In genomic region chr12:51974646-51975045, GRCh38 we compare ENCODE assay signal across 19 cellular contexts. TPM values are rescaled to one million over a fixed set of nuclear protein-coding genes. Genes with fewer than 3 reads are reported as not detected.
DNase-seq lines count a peak whose midpoint lies in the region; ATAC-seq and TF ChIP-seq lines count a peak whose summit lies in the region.
"Had no signal": no experiment of that assay in that cellular context is flagged by ENCODE, and none has a peak within 500 bp of the region (broad histone marks: within the 10 kb centered on the region; RNA-seq: fewer than 3 reads in every experiment).

No MANE protein-coding gene starts in this region.

- POLR2A ChIA-PET in CD8-positive, alpha-beta T cell (lab: Charles Lee), result interaction anchor here (1.0 kb wide), 2 partner anchors 9 to 151 kb away, joined by 3 read pairs; no protein-coding TSS in a partner anchor
- POLR2A ChIA-PET in activated CD4-positive, alpha-beta memory T cell treated with anti-CD3 and anti-CD28 coated beads for 36 hours (lab: Charles Lee), result no interaction called here

- H3K36me3 ChIP-seq in ACC112 (ENCODE audit: insufficient read depth, low read length), result peaks cover 12% of the 10 kb centered on the region; the same call in 1 of the 2 replicates
- H3K36me3 ChIP-seq in CD8-positive, alpha-beta T cell (ENCODE audit: insufficient read depth, low read length), result no peaks in the 10 kb centered on the region

- no peaks in the 10 kb centered on the region for H3K27me3 ChIP-seq in ACC112 (ENCODE audit: insufficient read depth, low read length)
- H3K27me3 ChIP-seq in CD8-positive, alpha-beta T cell (ENCODE audit: insufficient read depth, low read length), result no peaks in the 10 kb centered on the region
- H3K27me3 ChIP-seq: BE2C, colonic mucosa, esophagus muscularis mucosa, heart left ventricle, SJSA1, spleen had no signal

- H3K27ac ChIP-seq in ACC112 (ENCODE audit: low read depth, low read length), result peak overlapping the region; percentile 91
- no peak overlapping the region for H3K27ac ChIP-seq in CD8-positive, alpha-beta T cell (ENCODE audit: low read depth, low read length)
- H3K27ac ChIP-seq: colonic mucosa, SJSA1 had no signal

- H3K4me1 ChIP-seq in ACC112 (ENCODE audit: control insufficient read depth, insufficient read depth, low read length, unreplicated experiment), result peaks cover 81% of the 10 kb centered on the region
- H3K4me1 ChIP-seq in CD8-positive, alpha-beta T cell (ENCODE audit: insufficient read depth, low read length), result peaks cover 61% of the 10 kb centered on the region

- peaks cover 70% of the 10 kb centered on the region for H3K4me1 Mint-ChIP-seq in CD8-positive, alpha-beta T cell (ENCODE audit: low read depth)
- peaks cover 74% of the 10 kb centered on the region for H3K4me1 Mint-ChIP-seq in activated CD4-positive, alpha-beta memory T cell treated with anti-CD3 and anti-CD28 coated beads for 36 hours (ENCODE audit: low read depth)
- peaks cover 29% of the 10 kb centered on the region for H3K4me1 Mint-ChIP-seq in glutamatergic neuron (ENCODE audit: low read depth, unreplicated experiment)

- H3K36me3 Mint-ChIP-seq in CD8-positive, alpha-beta T cell, result peaks cover 28% of the 10 kb centered on the region
- H3K36me3 Mint-ChIP-seq in activated CD4-positive, alpha-beta memory T cell treated with anti-CD3 and anti-CD28 coated beads for 36 hours, result peaks cover 23% of the 10 kb centered on the region
- H3K36me3 Mint-ChIP-seq in glutamatergic neuron (ENCODE audit: unreplicated experiment), result peaks cover 5% of the 10 kb centered on the region

- H3K27me3 Mint-ChIP-seq in CD8-positive, alpha-beta T cell (ENCODE audit: low read depth), result no peaks in the 10 kb centered on the region
- H3K27me3 Mint-ChIP-seq in activated CD4-positive, alpha-beta memory T cell treated with anti-CD3 and anti-CD28 coated beads for 36 hours, result peaks cover 6% of the 10 kb centered on the region
- peaks cover 5% of the 10 kb centered on the region for H3K27me3 Mint-ChIP-seq in glutamatergic neuron (ENCODE audit: unreplicated experiment)

- peak overlapping the region; percentile 32 for H3K4me3 Mint-ChIP-seq in CD8-positive, alpha-beta T cell
- H3K4me3 Mint-ChIP-seq in activated CD4-positive, alpha-beta memory T cell treated with anti-CD3 and anti-CD28 coated beads for 36 hours, result no peak overlapping the region
- peak overlapping the region; percentile 63 for H3K4me3 Mint-ChIP-seq in glutamatergic neuron (ENCODE audit: unreplicated experiment)
- H3K4me3 Mint-ChIP-seq: H9 had no signal

- peaks cover 52% of the 10 kb centered on the region for H3K79me2 ChIP-seq in ACC112 (ENCODE audit: control insufficient read depth, insufficient read depth, low read length, unreplicated experiment)

- no peaks in the 10 kb centered on the region for H3K9me3 ChIP-seq in CD8-positive, alpha-beta T cell (ENCODE audit: low read length)
- H3K9me3 ChIP-seq: BE2C, colonic mucosa, esophagus muscularis mucosa, heart left ventricle, SJSA1, spleen had no signal

- H2AFZ ChIP-seq in ACC112 (ENCODE audit: low read length, unreplicated experiment), result no peak overlapping the region

- no peak for ATAC-seq in CD8-positive, alpha-beta T cell
- ATAC-seq in HG02763 (IDR thresholded peaks at IDR 0.05; ENCODE audit: unreplicated experiment) (no peak), GM19023 (IDR thresholded peaks at IDR 0.05; ENCODE audit: unreplicated experiment) (no peak)
- ATAC-seq: heart left ventricle had no signal

- H3K4me3 ChIP-seq in ACC112 (ENCODE audit: low read depth, low read length), result peak overlapping the region; percentile 35; the same call in 1 of the 2 replicates
- no peak overlapping the region for H3K4me3 ChIP-seq in CD8-positive, alpha-beta T cell (ENCODE audit: low read depth, low read length)
- H3K4me3 ChIP-seq: colonic mucosa, esophagus muscularis mucosa, heart left ventricle, SJSA1, spleen had no signal

- TF ChIP-seq CTCF in CD8-positive, alpha-beta T cell (IDR thresholded peaks at IDR 0.05), result no peak
- TF ChIP-seq CTCF in glutamatergic neuron (IDR thresholded peaks at IDR 0.05; ENCODE audit: partially characterized antibody, unreplicated experiment), result no peak

- intact Hi-C loops in CD8-positive, alpha-beta T cell (cut with DNase I, micrococcal nuclease), result no loop called here
- intact Hi-C loops in activated CD4-positive, alpha-beta memory T cell treated with anti-CD3 and anti-CD28 coated beads for 36 hours (cut with micrococcal nuclease), result loop anchor here (10.0 kb wide), 1 partner anchor 580 kb away; the partner anchor contains the start of gene GALNT6

- CTCF ChIA-PET in CD8-positive, alpha-beta T cell (lab: Charles Lee), result interaction anchor here (0.6 to 5.0 kb wide), 9 partner anchors 9 to 906 kb away, joined by 3 to 31 read pairs (median 4); partner anchors contain the start of gene TAMALIN
- CTCF ChIA-PET in activated CD4-positive, alpha-beta memory T cell treated with anti-CD3 and anti-CD28 coated beads for 36 hours (lab: Charles Lee), result interaction anchor here (0.6 to 4.7 kb wide), 7 partner anchors 18 to 555 kb away, joined by 3 to 33 read pairs (median 7); no protein-coding TSS in a partner anchor

- no peaks in the 10 kb centered on the region for H3K9me3 Mint-ChIP-seq in CD8-positive, alpha-beta T cell
- H3K9me3 Mint-ChIP-seq in activated CD4-positive, alpha-beta memory T cell treated with anti-CD3 and anti-CD28 coated beads for 36 hours, result no peaks in the 10 kb centered on the region
- peaks cover 10% of the 10 kb centered on the region for H3K9me3 Mint-ChIP-seq in glutamatergic neuron (ENCODE audit: unreplicated experiment)
- H3K9me3 Mint-ChIP-seq: H9 had no signal

- DNase-seq in CD8-positive, alpha-beta T cell, result no peak
- DNase-seq in activated CD4-positive, alpha-beta memory T cell treated with anti-CD3 and anti-CD28 coated beads for 36 hours, result peak; percentile 35
- DNase-seq in glutamatergic neuron, result no peak
- DNase-seq in NCI-H446 treated with DMSO at 0.1 percent for 48 hours (lab: John Stamatoyannopoulos, UW), result no peak
- no peak for DNase-seq in NCI-H2107 treated with DMSO at 0.1 percent for 48 hours (lab: John Stamatoyannopoulos, UW; ENCODE audit: unreplicated experiment)
- DNase-seq: activated CD8-positive, alpha-beta memory T cell treated with anti-CD3 and anti-CD28 coated beads, Interleukin-2, amount 50 U/mL, for 48 hours; anterior cingulate cortex; BE2C; colonic mucosa; H9; heart left ventricle; kidney glomerular epithelial cell; NCI-H146; spleen had no signal

- peak overlapping the region; percentile 68 for H3K27ac Mint-ChIP-seq in CD8-positive, alpha-beta T cell
- no peak overlapping the region for H3K27ac Mint-ChIP-seq in activated CD4-positive, alpha-beta memory T cell treated with anti-CD3 and anti-CD28 coated beads for 36 hours
- H3K27ac Mint-ChIP-seq in glutamatergic neuron (ENCODE audit: unreplicated experiment), result no peak overlapping the region

RNA-seq across cellular contexts. Expression of gene ACVR1B, which starts 23.1 kb away (rescaled TPM):
- total RNA-seq in CD8-positive, alpha-beta T cell, result 10 to 100 TPM; 12.0 to 13.7 TPM
- 1 to 10 TPM; 8.0 to 8.3 TPM for total RNA-seq in activated CD4-positive, alpha-beta memory T cell treated with anti-CD3 and anti-CD28 coated beads for 36 hours
- total RNA-seq in glutamatergic neuron (ENCODE audit: unreplicated experiment), result 50.2 TPM

RNA-seq across cellular contexts. Expression of gene TAMALIN, which starts 32.1 kb away (rescaled TPM):
- 100 to 1,000 TPM; 603 to 632 TPM for total RNA-seq in CD8-positive, alpha-beta T cell
- total RNA-seq in activated CD4-positive, alpha-beta memory T cell treated with anti-CD3 and anti-CD28 coated beads for 36 hours, result 10 to 100 TPM; 15.1 to 18.7 TPM
- total RNA-seq in glutamatergic neuron (ENCODE audit: unreplicated experiment), result 31.3 TPM

Comparison
In these comparisons a context has a peak if more than half of its experiments do, and no peak if none do; other contexts are left out.
1. RNA of gene TAMALIN, which starts 32.1 kb away (total RNA-seq): 603 to 632 TPM in CD8-positive, alpha-beta T cell; 31.3 TPM in glutamatergic neuron (single experiment) and 15.1 to 18.7 TPM in activated CD4-positive, alpha-beta memory T cell treated with anti-CD3 and anti-CD28 coated beads for 36 hours; every median in the first group is over 10 times any median in the second.